In genomic region chr9:134192951-134193731, GRCh38 we compare ENCODE assay signal across 17 cellular contexts. TPM values are rescaled to one million over a fixed set of nuclear protein-coding genes. Genes with fewer than 3 reads are reported as not detected.
DNase-seq lines count a peak whose midpoint lies in the region; ATAC-seq and TF ChIP-seq lines count a peak whose summit lies in the region.
"Had no signal": no experiment of that assay in that cellular context is flagged by ENCODE, and none has a peak within 500 bp of the region (broad histone marks: within the 10 kb centered on the region; RNA-seq: fewer than 3 reads in every experiment).

No MANE protein-coding gene starts in this region.

- TF ChIP-seq CTCF in HL-60 (IDR thresholded peaks at IDR 0.05; ENCODE audit: insufficient read depth, low read length) (no peak), chondrocyte (IDR thresholded peaks at IDR 0.05) (no peak)

- no peak overlapping the region for H3K27ac Mint-ChIP-seq in chondrocyte (ENCODE audit: unreplicated experiment)
- H3K27ac Mint-ChIP-seq: activated naive CD4-positive, alpha-beta T cell treated with anti-CD3 and anti-CD28 coated beads for 36 hours; HFFc6 had no signal

- H3K27me3 Mint-ChIP-seq in chondrocyte (ENCODE audit: low read depth) = peaks cover 14% of the 10 kb centered on the region

- H3K4me3 Mint-ChIP-seq in chondrocyte (ENCODE audit: unreplicated experiment) = no peak overlapping the region
- H3K4me3 Mint-ChIP-seq: activated naive CD4-positive, alpha-beta T cell treated with anti-CD3 and anti-CD28 coated beads for 36 hours; HFFc6 had no signal

- ATAC-seq in HG03439 (IDR thresholded peaks at IDR 0.05; ENCODE audit: unreplicated experiment) = no peak
- ATAC-seq: body of pancreas had no signal

- DNase-seq in DMS79 (lab: John Stamatoyannopoulos, UW) (peak; percentile 81), HL-60 (ENCODE audit: low read depth in 1 of 2, low spot score in 1 of 2) (peak in 1 of 2 experiments; percentile 62), chondrocyte (ENCODE audit: low spot score) (peak; percentile 71), posterior vena cava (ENCODE audit: low spot score) (peak; percentile 50), glomerular visceral epithelial cell (ENCODE audit: extremely low spot score) (no peak), substantia nigra (lab: John Stamatoyannopoulos, UW) (no peak)
- DNase-seq: activated CD4-positive, alpha-beta T cell treated with anti-CD3 and anti-CD28 coated beads, Interleukin-2, amount 50 U/mL, for 4 hours; activated naive CD4-positive, alpha-beta T cell treated with anti-CD3 and anti-CD28 coated beads for 36 hours; cortex of kidney; HFFc6; left ventricle myocardium inferior; NCI-H774 had no signal

- H3K36me3 Mint-ChIP-seq in chondrocyte (ENCODE audit: low read depth) = no peaks in the 10 kb centered on the region

- no peaks in the 10 kb centered on the region for H3K9me3 Mint-ChIP-seq in chondrocyte (ENCODE audit: low read depth)
- H3K9me3 Mint-ChIP-seq: activated naive CD4-positive, alpha-beta T cell treated with anti-CD3 and anti-CD28 coated beads for 36 hours; HFFc6 had no signal

- H3K27me3 ChIP-seq in HL-60 (ENCODE audit: insufficient read depth, poor library complexity, severe bottlenecking) = no peaks in the 10 kb centered on the region

- H3K4me1 Mint-ChIP-seq in chondrocyte (ENCODE audit: low read depth) = no peaks in the 10 kb centered on the region

- H3K4me3 ChIP-seq in HL-60 (replicated peaks; ENCODE audit: insufficient read depth, low read length) = no peak overlapping the region
- H3K4me3 ChIP-seq: body of pancreas, left ventricle myocardium inferior, skin epidermis had no signal

- H3K27ac ChIP-seq in HL-60 (replicated peaks) (peak overlapping the region; percentile 57), substantia nigra (ENCODE audit: low read depth, low read length, poor library complexity, severe bottlenecking) (no peak overlapping the region)
- H3K27ac ChIP-seq: body of pancreas, left ventricle myocardium inferior, skin epidermis had no signal

- intact Hi-C loops in posterior vena cava (cut with DNase I) = no loop called here

RNA-seq across cellular contexts. Expression of gene RNU6ATAC, which starts 28.8 kb away (rescaled TPM):
- total RNA-seq in chondrocyte (27.7 to 40.8 TPM (median 32.9 TPM) in 3 replicates), posterior vena cava (100 to 1,000 TPM; 327 to 473 TPM)
- total RNA-seq: body of pancreas, fibroblast of villous mesenchyme, RPMI7951 had no signal

RNA-seq across cellular contexts. Expression of gene WDR5, which starts 57.3 kb away (rescaled TPM):
- total RNA-seq in chondrocyte = 22.2 to 24.2 TPM (median 23.9 TPM) in 3 replicates
- total RNA-seq in posterior vena cava = 10 to 100 TPM; 17.0 to 17.1 TPM

Comparison
In these comparisons a context has a peak if more than half of its experiments do, and no peak if none do; other contexts are left out.
1. DNase-seq: peak in DMS79 (single experiment), chondrocyte (single experiment) and posterior vena cava (single experiment); none in glomerular visceral epithelial cell (single experiment) and substantia nigra (0 of 49).